8 cellular contexts compared by ENCODE assay signal in the genomic region with DNA sequence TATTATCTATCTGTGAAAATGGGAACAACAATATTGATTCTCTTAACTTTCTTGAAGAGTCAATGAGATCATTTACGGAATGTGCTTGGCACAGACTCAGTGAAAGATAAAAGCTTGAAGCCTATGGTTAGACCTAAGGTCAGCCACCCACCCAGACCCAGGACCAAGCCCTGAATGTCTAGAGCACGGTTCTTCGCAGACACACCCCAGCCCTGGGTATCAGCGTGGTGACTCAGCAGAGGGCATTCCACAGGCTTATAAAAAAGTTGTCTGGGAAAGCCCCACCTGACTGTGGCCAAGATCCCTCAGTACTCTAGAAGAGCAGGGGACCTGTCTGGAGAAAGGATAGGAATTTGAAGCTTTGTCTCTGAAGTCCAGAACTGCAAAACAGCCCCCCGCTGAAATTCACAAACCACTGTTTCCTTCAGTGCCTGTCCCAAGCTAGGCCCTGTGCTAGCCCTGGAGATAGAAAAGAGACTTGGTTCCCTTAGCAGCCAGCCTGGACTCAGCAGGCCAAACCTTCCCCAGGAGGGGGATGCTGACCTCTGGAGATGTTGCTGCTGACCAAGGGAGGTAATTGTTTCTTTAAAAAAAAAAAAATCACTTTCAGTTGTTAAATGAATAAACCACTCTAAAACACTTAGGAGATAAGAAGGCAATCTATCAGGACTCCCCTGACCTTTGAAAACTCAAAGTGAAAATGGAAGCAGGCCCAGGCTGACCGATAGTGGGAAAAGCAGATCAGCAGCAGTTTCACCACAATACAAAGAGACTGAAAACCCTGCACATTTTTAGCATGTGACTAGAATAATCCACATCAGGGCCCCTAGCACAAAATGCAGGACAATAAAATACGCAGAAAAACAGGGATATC.
DNase-seq lines count a peak whose midpoint lies in the region; ATAC-seq and TF ChIP-seq lines count a peak whose summit lies in the region.

No MANE protein-coding gene starts in this region.

- H3K36me3 ChIP-seq in SJSA1, result no peaks in the 10 kb centered on the region

- peak; percentile 68 for ATAC-seq in GM18868 (IDR thresholded peaks at IDR 0.05; ENCODE audit: unreplicated experiment)
- peak; percentile 71 for ATAC-seq in HG02973 (IDR thresholded peaks at IDR 0.05; ENCODE audit: unreplicated experiment)

- H3K4me3 ChIP-seq in SJSA1, result no peak overlapping the region
- H3K4me3 ChIP-seq in coronary artery, result no peak overlapping the region

- H3K9me3 ChIP-seq in SJSA1 (replicated peaks), result peaks cover 3% of the 10 kb centered on the region; the same call in 1 of the 2 replicates

- H3K27ac ChIP-seq in SJSA1 (peak overlapping the region; percentile 33), epithelial cell of prostate (peak overlapping the region; percentile 40), coronary artery (no peak overlapping the region)

- H3K4me1 ChIP-seq in SJSA1 (replicated peaks), result peaks cover 30% of the 10 kb centered on the region

- no peaks in the 10 kb centered on the region for H3K27me3 ChIP-seq in SJSA1 (replicated peaks)

- DNase-seq in 8988T (peak; percentile 78), SJSA1 (ENCODE audit: low read depth in 1 of 2, low spot score in 2 of 2) (peak; percentile 71 to 83), epithelial cell of prostate (ENCODE audit: low read depth, low spot score) (peak; percentile 56), NCI-H524 treated with DMSO at 0.1 percent for 48 hours (lab: John Stamatoyannopoulos, UW) (no peak), coronary artery (ENCODE audit: low spot score) (no peak)
- DNase-seq in stimulated activated CD4-positive, alpha-beta T cell treated with anti-CD3 and anti-CD28 coated beads, Interleukin-2, amount 100 ng/mL, for 24 hours, result peak; percentile 41 to 53

- no peak for TF ChIP-seq CTCF in coronary artery (IDR thresholded peaks at IDR 0.05)

Comparison
In these comparisons a context has a peak if more than half of its experiments do, and no peak if none do; other contexts are left out.
1. DNase-seq: peak in 8988T (single experiment), SJSA1 (2 of 2), epithelial cell of prostate (single experiment) and stimulated activated CD4-positive, alpha-beta T cell treated with anti-CD3 and anti-CD28 coated beads, Interleukin-2, amount 100 ng/mL, for 24 hours (2 of 2); none in NCI-H524 treated with DMSO at 0.1 percent for 48 hours (single experiment) and coronary artery (single experiment).
2. H3K27ac ChIP-seq: peak in SJSA1 (single experiment) and epithelial cell of prostate (single experiment); none in coronary artery (0 of 2).